Comparison of ENCODE assay signal across 8 cellular contexts in the genomic region with DNA sequence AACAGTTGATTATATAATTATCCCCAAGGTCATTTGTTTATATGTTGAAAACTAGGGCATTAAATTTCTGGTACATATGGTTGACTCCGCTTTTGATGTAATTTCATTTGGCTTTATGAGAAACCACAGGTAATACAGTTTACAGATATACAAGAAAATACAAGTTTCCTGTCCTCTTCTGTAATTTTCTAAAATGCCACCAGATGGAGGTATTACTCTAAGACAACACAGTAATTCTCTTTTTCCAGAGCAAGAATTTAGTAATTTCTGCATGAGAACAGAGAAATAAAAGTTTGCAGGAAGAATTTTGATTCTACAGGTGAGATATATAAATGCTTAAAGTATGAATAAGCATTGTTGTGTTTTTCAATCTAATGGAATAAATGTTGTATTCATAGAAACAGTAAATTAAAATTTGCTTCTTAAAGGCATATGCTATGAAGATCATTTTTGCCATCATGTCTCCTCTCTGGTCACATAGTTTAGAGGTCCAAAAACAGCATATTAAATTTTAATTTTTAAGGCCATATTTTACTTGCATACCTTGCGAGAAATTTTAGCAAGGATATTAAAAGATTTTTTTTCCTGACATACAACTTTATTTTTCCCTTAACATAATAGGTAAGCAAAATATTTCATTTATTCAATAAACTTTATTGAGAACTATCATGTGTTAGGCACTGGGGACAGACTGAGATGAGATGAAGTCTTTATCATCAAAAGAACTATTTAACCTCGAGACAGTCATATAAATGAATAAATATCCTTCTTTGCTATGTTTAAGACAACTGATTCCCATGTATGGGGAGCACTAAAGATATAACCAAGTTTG. TPM values are rescaled to one million over a fixed set of nuclear protein-coding genes. Genes with fewer than 3 reads are reported as not detected.
DNase-seq lines count a peak whose midpoint lies in the region; ATAC-seq and TF ChIP-seq lines count a peak whose summit lies in the region.

No MANE protein-coding gene starts in this region.

- no peak for TF ChIP-seq POLR2A in body of pancreas (IDR thresholded peaks at IDR 0.05)

- H3K36me3 ChIP-seq in body of pancreas (replicated peaks in 1 of 2; ENCODE audit: insufficient read depth in 1 of 2, low read depth in 2 of 2) (peaks cover 0 to 3% of the 10 kb centered on the region in 2 donors), left lung (peaks cover 0 to 38% of the 10 kb centered on the region in 2 donors)

- TF ChIP-seq CTCF in body of pancreas (IDR thresholded peaks at IDR 0.05) (peak; percentile 45 to 85 (median 83)), left lung (IDR thresholded peaks at IDR 0.05) (peak; percentile 66 to 70)

- H3K9me3 ChIP-seq in body of pancreas (no peaks in the 10 kb centered on the region), left lung (no peaks in the 10 kb centered on the region)

- H3K27me3 ChIP-seq in body of pancreas: no peaks in the 10 kb centered on the region
- H3K27me3 ChIP-seq in left lung: no peaks in the 10 kb centered on the region

- H3K4me3 ChIP-seq in body of pancreas: no peak overlapping the region
- H3K4me3 ChIP-seq in left lung: no peak overlapping the region

- DNase-seq in NCI-H1417 (lab: John Stamatoyannopoulos, UW) (peak in 2 of 3 experiments; percentile 37 to 53), NCI-H1417 treated with DMSO at 0.1 percent for 48 hours (lab: John Stamatoyannopoulos, UW) (no peak), NCI-H2029 treated with DMSO at 0.1 percent for 48 hours (lab: John Stamatoyannopoulos, UW) (peak; percentile 7), body of pancreas (no peak), left lung (no peak), mucosa of gallbladder (ENCODE audit: low spot score) (no peak)

- H3K27ac ChIP-seq in body of pancreas (no peak overlapping the region), left lung (no peak overlapping the region)

- 63 to 65% methylated on average over 3 of the region's 3 CpGs for WGBS in body of pancreas, 2 donors

- intact Hi-C loops in body of pancreas (cut with DNase I) (loop anchor here (5.0 kb wide), 1 partner anchor 126 kb away; no protein-coding TSS in a partner anchor), left lung (cut with DNase I) (loop anchor here in 1 of 2 donors (5.0 kb wide), 1 partner anchor 126 kb away; no protein-coding TSS in a partner anchor)

- peak; percentile 62 for ATAC-seq in GM21576 (IDR thresholded peaks at IDR 0.05; ENCODE audit: unreplicated experiment)
- no peak for ATAC-seq in body of pancreas
- peak; percentile 74 for ATAC-seq in left lung
- no peak for ATAC-seq in GM21528 (IDR thresholded peaks at IDR 0.05; ENCODE audit: low FRiP score, unreplicated experiment)

- H3K4me1 ChIP-seq in body of pancreas (peaks cover 10% of the 10 kb centered on the region), left lung (peaks cover 0 to 33% of the 10 kb centered on the region in 2 donors)

RNA-seq across cellular contexts. Expression of a gene that starts 22.7 kb away (rescaled TPM):
- total RNA-seq in body of pancreas: 10 to 100 TPM; 29.7 to 40.0 TPM
- 10 to 100 TPM; 26.0 to 31.3 TPM for total RNA-seq in left lung
- total RNA-seq in mucosa of gallbladder: 26.5 TPM

Comparison
In these comparisons a context has a peak if more than half of its experiments do, and no peak if none do; other contexts are left out.
1. DNase-seq: peak in NCI-H1417 (2 of 3) and NCI-H2029 treated with DMSO at 0.1 percent for 48 hours (single experiment); none in NCI-H1417 treated with DMSO at 0.1 percent for 48 hours (single experiment), body of pancreas (0 of 4), left lung (0 of 2) and mucosa of gallbladder (single experiment).
2. ATAC-seq: peak in GM21576 (single experiment) and left lung (single experiment); none in body of pancreas (single experiment) and GM21528 (single experiment).